8 cellular contexts compared by ENCODE assay signal in genomic region chr12:75481013-75481705, GRCh38. TPM values are rescaled to one million over a fixed set of nuclear protein-coding genes. Genes with fewer than 3 reads are reported as not detected.
DNase-seq lines count a peak whose midpoint lies in the region; ATAC-seq and TF ChIP-seq lines count a peak whose summit lies in the region.

No MANE protein-coding gene starts in this region.

- peaks cover 0 to 2% of the 10 kb centered on the region in 2 donors for H3K27me3 Mint-ChIP-seq in CD4-positive, alpha-beta memory T cell

- H3K36me3 ChIP-seq in CD4-positive, alpha-beta memory T cell (ENCODE audit: insufficient read depth, low read length) = no peaks in the 10 kb centered on the region
- H3K36me3 ChIP-seq in HUES64 (ENCODE audit: insufficient read depth, low read length) (no peaks in the 10 kb centered on the region), adrenal gland (replicated peaks in 1 of 2) (no peaks in the 10 kb centered on the region)

- peak overlapping the region; percentile 20; the same call in 1 of the 2 replicates for H3K9ac ChIP-seq in HUES64 (ENCODE audit: low read depth, low read length)

- CTCF ChIA-PET in CD4-positive, alpha-beta memory T cell (lab: Charles Lee; ENCODE audit: partially characterized antibody) = interaction anchor here (0.7 to 11.2 kb wide), 11 partner anchors 7 to 147 kb away, joined by 3 to 158 read pairs (median 8); partner anchors contain the start of genes GLIPR1L1, GLIPR1L2 and KRR1

- no peaks in the 10 kb centered on the region for H3K9me3 ChIP-seq in CD4-positive, alpha-beta memory T cell (ENCODE audit: control insufficient read depth in 1 of 2, low read length in 2 of 2)
- H3K9me3 ChIP-seq in HUES64 (ENCODE audit: insufficient read depth, low read depth, low read length) (no peaks in the 10 kb centered on the region), adrenal gland (replicated peaks in 1 of 3) (no peaks in the 10 kb centered on the region)

- H3K36me3 Mint-ChIP-seq in CD4-positive, alpha-beta memory T cell = peaks cover 30 to 37% of the 10 kb centered on the region in 2 donors

- POLR2A ChIA-PET in CD4-positive, alpha-beta memory T cell (lab: Charles Lee; ENCODE audit: partially characterized antibody) = interaction anchor here (0.6 to 14.1 kb wide), 20 partner anchors 7 to 1078 kb away, joined by 3 to 204 read pairs (median 8); partner anchors contain the start of genes BBS10, GLIPR1L1, GLIPR1L2 and KRR1

- WGBS in HUES64 = 92% methylated on average over 4 of the region's 5 CpGs
- WGBS in adrenal gland, 4 donors = 31 to 48% (median 33%) methylated on average over 5 of the region's 5 CpGs

- H3K4me3 ChIP-seq in CD4-positive, alpha-beta memory T cell (ENCODE audit: low read length in 2 of 2) = peak overlapping the region; percentile 74 to 84
- H3K4me3 ChIP-seq in HUES64 (ENCODE audit: low read length) = peak overlapping the region; percentile 36; the same call in 1 of the 2 replicates
- H3K4me3 ChIP-seq in adrenal gland = peak overlapping the region in 3 of 4 donors; percentile 14 to 84 (median 60)

- no peak for TF ChIP-seq CTCF in adrenal gland (IDR thresholded peaks at IDR 0.05)

- peaks cover 63 to 85% (median 75%) of the 10 kb centered on the region in 4 donors for H3K4me1 Mint-ChIP-seq in CD4-positive, alpha-beta memory T cell

- intact Hi-C loops in CD4-positive, alpha-beta memory T cell (cut with micrococcal nuclease) = loop anchor here (2.0 kb wide), 3 partner anchors 18 to 550 kb away; partner anchors contain the start of gene PHLDA1
- intact Hi-C loops in adrenal gland (cut with DNase I) = no loop called here

- no peak for TF ChIP-seq POLR2A in adrenal gland (IDR thresholded peaks at IDR 0.05)

- ATAC-seq in GM21447 (IDR thresholded peaks at IDR 0.05; ENCODE audit: unreplicated experiment) (peak; percentile 17), GM18520 (IDR thresholded peaks at IDR 0.05; ENCODE audit: unreplicated experiment) (no peak)

- peak overlapping the region; percentile 72 for H3K27ac ChIP-seq in CD4-positive, alpha-beta memory T cell (ENCODE audit: low read depth, low read length)
- H3K27ac ChIP-seq in HUES64 (ENCODE audit: low read depth, low read length) = no peak overlapping the region; the same call in 1 of the 2 replicates
- H3K27ac ChIP-seq in adrenal gland = peak overlapping the region; percentile 4 to 90 (median 68)

- H3K4me1 ChIP-seq in CD4-positive, alpha-beta memory T cell (ENCODE audit: insufficient read depth, low read length) = peaks cover 84% of the 10 kb centered on the region
- H3K4me1 ChIP-seq in HUES64 (ENCODE audit: insufficient read depth, low read length) (peaks cover 18% of the 10 kb centered on the region), adrenal gland (replicated peaks in 1 of 2) (peaks cover 0 to 26% of the 10 kb centered on the region in 2 donors)

- peak overlapping the region; percentile 92 to 99 (median 97) for H3K4me3 Mint-ChIP-seq in CD4-positive, alpha-beta memory T cell

- peaks cover 0 to 2% (median 0%) of the 10 kb centered on the region in 8 donors for H3K9me3 Mint-ChIP-seq in CD4-positive, alpha-beta memory T cell

- H3K27ac Mint-ChIP-seq in CD4-positive, alpha-beta memory T cell = peak overlapping the region; percentile 98 to 100 (median 99)

- no peaks in the 10 kb centered on the region for H3K27me3 ChIP-seq in CD4-positive, alpha-beta memory T cell (ENCODE audit: insufficient read depth, low read length)
- H3K27me3 ChIP-seq in HUES64 (ENCODE audit: insufficient read depth, low read length) (no peaks in the 10 kb centered on the region), adrenal gland (no peaks in the 10 kb centered on the region)

- DNase-seq in CD4-positive, alpha-beta memory T cell = no peak
- DNase-seq in adrenal gland (no peak), medulla oblongata (ENCODE audit: extremely low spot score) (peak; percentile 55), NCI-H526 treated with DMSO at 0.1 percent for 48 hours (lab: John Stamatoyannopoulos, UW) (no peak), hypothalamus (lab: John Stamatoyannopoulos, UW) (no peak)

RNA-seq across cellular contexts. Expression of gene GLIPR1, which starts 0.6 kb away (rescaled TPM):
- total RNA-seq in CD4-positive, alpha-beta memory T cell = 10 to 100 TPM; 96.1 to 99.8 TPM
- 100 to 1,000 TPM; 159 to 222 TPM for polyA plus RNA-seq in CD4-positive, alpha-beta memory T cell
- 1.2 TPM for polyA plus RNA-seq in HUES64 (2013, experiment 1 of 2)
- polyA plus RNA-seq in HUES64 (2013, experiment 2 of 2) = 1.8 TPM
- total RNA-seq in adrenal gland = 10 to 100 TPM; 14.0 to 48.5 (median 27.1) TPM
- polyA plus RNA-seq in adrenal gland = 10 to 100 TPM in 1 of 3 donors, 1 to 10 TPM in 2; 6.7 to 18.3 (median 8.4) TPM

RNA-seq across cellular contexts. Expression of gene KRR1, which starts 30.2 kb away (rescaled TPM):
- 10 to 100 TPM; 60.7 to 65.0 TPM for total RNA-seq in CD4-positive, alpha-beta memory T cell
- polyA plus RNA-seq in CD4-positive, alpha-beta memory T cell = 10 to 100 TPM; 51.2 to 66.1 TPM
- polyA plus RNA-seq in HUES64 (2013, experiment 1 of 2) = 37.1 TPM
- 39.4 TPM for polyA plus RNA-seq in HUES64 (2013, experiment 2 of 2)
- total RNA-seq in adrenal gland = 10 to 100 TPM; 18.0 to 80.6 (median 47.7) TPM
- 10 to 100 TPM; 23.7 to 67.8 (median 31.6) TPM for polyA plus RNA-seq in adrenal gland
